1 cellular context compared by ENCODE assay signal in the genomic region with DNA sequence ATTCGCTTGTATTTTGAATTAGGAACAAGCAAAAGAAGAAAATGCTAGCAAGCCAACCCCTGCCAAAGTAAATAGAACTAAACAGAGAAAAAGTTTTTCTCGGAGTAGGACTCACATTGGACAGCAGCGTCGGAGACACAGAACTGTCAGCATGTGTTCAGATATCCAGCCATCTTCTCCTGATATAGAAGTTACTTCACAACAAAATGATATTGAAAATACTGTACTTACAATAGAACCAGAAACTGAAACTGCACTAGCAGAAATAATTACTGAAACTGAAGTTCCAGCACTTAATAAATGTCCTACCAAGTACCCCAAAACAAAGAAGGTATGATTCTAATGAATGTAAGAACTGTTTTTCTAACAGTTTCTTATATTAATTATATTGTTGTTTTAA.
TF ChIP-seq lines count a peak whose summit lies in the region.

No MANE protein-coding gene starts in this region.

TF ChIP-seq in WTC11, 78 proteins besides CTCF, POLR2A, EP300 and RAD21 (continued from another document):
- TF ChIP-seq, protein P1, sequence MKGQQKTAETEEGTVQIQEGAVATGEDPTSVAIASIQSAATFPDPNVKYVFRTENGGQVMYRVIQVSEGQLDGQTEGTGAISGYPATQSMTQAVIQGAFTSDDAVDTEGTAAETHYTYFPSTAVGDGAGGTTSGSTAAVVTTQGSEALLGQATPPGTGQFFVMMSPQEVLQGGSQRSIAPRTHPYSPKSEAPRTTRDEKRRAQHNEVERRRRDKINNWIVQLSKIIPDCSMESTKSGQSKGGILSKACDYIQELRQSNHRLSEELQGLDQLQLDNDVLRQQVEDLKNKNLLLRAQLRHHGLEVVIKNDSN (CRISPR knock-in tag; IDR thresholded peaks at IDR 0.05): no peak
- TF ChIP-seq CREM (CRISPR knock-in tag; IDR thresholded peaks at IDR 0.05) (no peak), ZNF671 (CRISPR knock-in tag; IDR thresholded peaks at IDR 0.05) (no peak), NFYB (CRISPR knock-in tag; conservative IDR thresholded peaks at IDR 0.05; ENCODE audit: low read depth) (no peak), RORB (CRISPR knock-in tag; IDR thresholded peaks at IDR 0.05) (no peak)
- TF ChIP-seq, protein P2, sequence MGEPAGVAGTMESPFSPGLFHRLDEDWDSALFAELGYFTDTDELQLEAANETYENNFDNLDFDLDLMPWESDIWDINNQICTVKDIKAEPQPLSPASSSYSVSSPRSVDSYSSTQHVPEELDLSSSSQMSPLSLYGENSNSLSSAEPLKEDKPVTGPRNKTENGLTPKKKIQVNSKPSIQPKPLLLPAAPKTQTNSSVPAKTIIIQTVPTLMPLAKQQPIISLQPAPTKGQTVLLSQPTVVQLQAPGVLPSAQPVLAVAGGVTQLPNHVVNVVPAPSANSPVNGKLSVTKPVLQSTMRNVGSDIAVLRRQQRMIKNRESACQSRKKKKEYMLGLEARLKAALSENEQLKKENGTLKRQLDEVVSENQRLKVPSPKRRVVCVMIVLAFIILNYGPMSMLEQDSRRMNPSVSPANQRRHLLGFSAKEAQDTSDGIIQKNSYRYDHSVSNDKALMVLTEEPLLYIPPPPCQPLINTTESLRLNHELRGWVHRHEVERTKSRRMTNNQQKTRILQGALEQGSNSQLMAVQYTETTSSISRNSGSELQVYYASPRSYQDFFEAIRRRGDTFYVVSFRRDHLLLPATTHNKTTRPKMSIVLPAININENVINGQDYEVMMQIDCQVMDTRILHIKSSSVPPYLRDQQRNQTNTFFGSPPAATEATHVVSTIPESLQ (CRISPR knock-in tag; IDR thresholded peaks at IDR 0.05): no peak
- TF ChIP-seq, protein P3, sequence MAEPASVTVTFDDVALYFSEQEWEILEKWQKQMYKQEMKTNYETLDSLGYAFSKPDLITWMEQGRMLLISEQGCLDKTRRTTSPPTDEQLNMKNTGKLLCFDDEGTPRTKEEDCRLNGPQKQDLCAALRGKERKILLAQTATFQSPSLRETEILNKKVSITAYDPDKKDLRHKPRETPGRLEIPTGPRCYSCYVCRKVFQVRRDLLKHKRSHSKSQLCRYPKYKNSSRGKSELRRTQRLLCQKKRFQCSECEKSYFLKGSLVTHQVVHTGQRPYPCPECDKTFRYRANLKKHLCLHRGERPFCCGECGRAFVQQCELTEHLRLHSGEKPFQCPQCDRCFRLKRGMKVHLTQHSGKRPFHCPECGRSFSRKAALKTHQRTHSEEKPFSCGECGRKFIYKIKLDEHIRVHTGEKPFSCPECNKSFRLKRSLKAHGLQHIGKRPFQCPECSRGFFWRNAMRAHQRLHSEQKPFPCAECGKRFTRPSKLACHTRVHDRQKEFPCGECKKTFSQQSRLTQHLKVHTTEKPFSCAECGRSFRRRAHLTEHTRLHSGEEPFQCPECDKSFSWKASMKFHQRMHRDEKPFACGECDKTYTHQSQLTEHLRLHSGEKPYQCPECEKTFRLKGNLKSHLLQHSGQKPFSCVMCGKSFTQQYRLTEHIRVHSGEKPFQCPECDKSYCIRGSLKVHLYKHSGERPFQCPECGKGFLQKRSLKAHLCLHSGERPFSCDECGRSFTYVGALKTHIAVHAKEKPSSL (CRISPR knock-in tag; conservative IDR thresholded peaks at IDR 0.05): no peak
TF ChIP-seq in WTC11: peak in this region for 0.
